ENCODE assay signal across 8 cellular contexts in the genomic region with DNA sequence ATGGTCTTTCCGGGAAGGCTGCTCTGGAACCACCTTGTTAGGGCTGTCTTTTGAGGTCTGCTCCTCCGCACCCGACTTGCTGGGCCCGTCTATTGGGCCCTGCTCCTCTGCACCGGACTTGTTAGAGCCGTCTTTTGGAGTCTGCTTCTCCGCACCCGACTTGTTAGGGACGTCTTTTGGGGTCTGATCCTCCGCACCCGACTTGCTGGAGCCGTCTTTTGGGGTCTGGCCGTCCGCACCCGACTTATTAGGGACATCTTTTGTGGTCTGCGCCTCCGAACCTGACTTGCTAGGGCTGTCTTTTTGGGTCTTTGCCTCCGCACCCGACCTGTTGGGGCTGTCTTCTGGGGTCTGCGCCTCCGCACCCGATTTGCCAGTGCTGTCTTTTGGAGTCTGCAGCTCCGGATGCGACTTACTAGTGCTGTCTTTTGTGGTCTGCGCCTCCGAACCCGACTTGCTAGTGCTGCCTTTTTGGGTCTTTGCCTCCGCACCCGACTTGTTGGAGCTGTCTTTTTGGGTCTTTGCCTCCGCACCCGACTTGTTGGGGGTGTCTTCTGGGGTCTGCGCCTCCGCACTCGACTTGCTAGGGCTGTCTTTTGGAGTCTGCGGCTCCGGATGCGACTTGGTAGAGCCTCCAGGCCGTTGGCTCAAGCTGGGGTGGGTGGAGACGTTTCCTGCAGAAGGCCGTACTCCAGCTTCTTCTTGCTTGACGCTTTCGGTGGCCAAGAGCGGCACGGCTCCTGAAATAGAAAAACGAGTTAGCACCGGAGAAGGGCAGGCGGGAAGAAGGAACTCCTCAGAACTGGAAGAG. TPM values are rescaled to one million over a fixed set of nuclear protein-coding genes. Genes with fewer than 3 reads are reported as not detected.
DNase-seq lines count a peak whose midpoint lies in the region; ATAC-seq and TF ChIP-seq lines count a peak whose summit lies in the region.

No MANE protein-coding gene starts in this region.

- peaks cover 54% of the 10 kb centered on the region for H3K36me3 Mint-ChIP-seq in activated naive CD4-positive, alpha-beta T cell treated with anti-CD3 and anti-CD28 coated beads, Interleukin-2, amount 10 ng/mL, durations not matched to agents 7 days and 5 days

- H3K27ac Mint-ChIP-seq in activated naive CD4-positive, alpha-beta T cell treated with anti-CD3 and anti-CD28 coated beads, Interleukin-2, amount 10 ng/mL, durations not matched to agents 7 days and 5 days = peak overlapping the region; percentile 99

- DNase-seq in GM13976 (ENCODE audit: low spot score) (peak; percentile 70), Panc1 (ENCODE audit: low read depth, low spot score) (no peak), heart left ventricle (peak; percentile 56 to 77 (median 62)), T1000 (lab: John Stamatoyannopoulos, UW) (no peak), DMS153 treated with DMSO at 0.1 percent for 48 hours (lab: John Stamatoyannopoulos, UW; ENCODE audit: unreplicated experiment) (no peak)
- peak; percentile 76 for DNase-seq in activated naive CD4-positive, alpha-beta T cell treated with anti-CD3 and anti-CD28 coated beads, Interleukin-2, amount 10 ng/mL, durations not matched to agents 7 days and 5 days

- BruUV-seq in Panc1 (replicated peaks; lab: Mats Ljungman, UMichigan) = TSS peak; percentile 91

- peak overlapping the region; percentile 83 to 88 for H3K4me3 ChIP-seq in Panc1 (ENCODE audit: low read depth in 2 of 2, low read length in 2 of 2)
- peak overlapping the region; percentile 45 to 88 (median 76) for H3K4me3 ChIP-seq in heart left ventricle
- peak overlapping the region; percentile 97 for H3K4me3 ChIP-seq in rectal smooth muscle tissue (ENCODE audit: low read length)

- H3K4me1 ChIP-seq in Panc1 (ENCODE audit: control insufficient read depth, insufficient read depth, low read length) (peaks cover 12% of the 10 kb centered on the region), heart left ventricle (peaks cover 2 to 57% (median 46%) of the 10 kb centered on the region in 12 donors), rectal smooth muscle tissue (ENCODE audit: control insufficient read depth, insufficient read depth, low read length) (peaks cover 23% of the 10 kb centered on the region)

- H3K36me3 ChIP-seq in Panc1 (ENCODE audit: control insufficient read depth, insufficient read depth, low read length) = peaks cover 8% of the 10 kb centered on the region
- peaks cover 0 to 45% (median 30%) of the 10 kb centered on the region in 9 donors for H3K36me3 ChIP-seq in heart left ventricle
- peaks cover 19% of the 10 kb centered on the region for H3K36me3 ChIP-seq in rectal smooth muscle tissue (ENCODE audit: control insufficient read depth, insufficient read depth, low read length)

- in situ Hi-C loops in GM13976 (cut with MboI; ENCODE audit: low sequenced_read_pairs, unreplicated experiment) = no loop called here
- in situ Hi-C loops in Panc1 (cut with HindIII; ENCODE audit: low pct_unique_long_range_greater_than_20kb, low sequenced_read_pairs) = no loop called here

- no peak for TF ChIP-seq POLR2A in heart left ventricle (IDR thresholded peaks at IDR 0.05)

- WGBS in heart left ventricle, 4 donors = 4 to 7% (median 5%) methylated on average over 39 to 47 of the region's 47 CpGs

- ATAC-seq in HG02852 (IDR thresholded peaks at IDR 0.05; ENCODE audit: unreplicated experiment) = peak; percentile 33
- ATAC-seq in Panc1 = peak; percentile 40
- peak; percentile 49 to 63 (median 52) for ATAC-seq in heart left ventricle

- H3K9me3 ChIP-seq in Panc1 (ENCODE audit: control insufficient read depth, insufficient read depth, low read depth, low read length) (no peaks in the 10 kb centered on the region), heart left ventricle (no peaks in the 10 kb centered on the region)

- peak overlapping the region; percentile 80 for H3K9ac ChIP-seq in rectal smooth muscle tissue (ENCODE audit: low read length)

- H3K27ac ChIP-seq in Panc1 (ENCODE audit: low read length) = peak overlapping the region; percentile 93
- H3K27ac ChIP-seq in heart left ventricle = peak overlapping the region; percentile 94 to 99 (median 98)
- H3K27ac ChIP-seq in rectal smooth muscle tissue (ENCODE audit: low read depth, low read length) = peak overlapping the region; percentile 99

- POLR2A ChIA-PET in Panc1 (lab: Charles Lee) = interaction anchor here (0.6 kb wide), 3 partner anchors 14 to 278 kb away, joined by 3 to 10 read pairs (median 4); no protein-coding TSS in a partner anchor

- peak overlapping the region; percentile 100 for H3K4me3 Mint-ChIP-seq in activated naive CD4-positive, alpha-beta T cell treated with anti-CD3 and anti-CD28 coated beads, Interleukin-2, amount 10 ng/mL, durations not matched to agents 7 days and 5 days

- peaks cover 10% of the 10 kb centered on the region for H3K27me3 Mint-ChIP-seq in activated naive CD4-positive, alpha-beta T cell treated with anti-CD3 and anti-CD28 coated beads, Interleukin-2, amount 10 ng/mL, durations not matched to agents 7 days and 5 days

- no peak for TF ChIP-seq CTCF in GM13976 (IDR thresholded peaks at IDR 0.05; ENCODE audit: borderline replicate concordance, control extremely low read depth, extremely low read depth, insufficient read depth, missing control alignments)
- TF ChIP-seq CTCF in Panc1 (IDR thresholded peaks at IDR 0.05) = no peak
- TF ChIP-seq CTCF in heart left ventricle (IDR thresholded peaks at IDR 0.05) = no peak

- H3K4me1 Mint-ChIP-seq in activated naive CD4-positive, alpha-beta T cell treated with anti-CD3 and anti-CD28 coated beads, Interleukin-2, amount 10 ng/mL, durations not matched to agents 7 days and 5 days = peaks cover 45% of the 10 kb centered on the region

- H3K9me3 Mint-ChIP-seq in activated naive CD4-positive, alpha-beta T cell treated with anti-CD3 and anti-CD28 coated beads, Interleukin-2, amount 10 ng/mL, durations not matched to agents 7 days and 5 days = no peaks in the 10 kb centered on the region

- CTCF ChIA-PET in Panc1 (lab: Charles Lee) = interaction anchor here (0.6 kb wide), 2 partner anchors 237 to 376 kb away, joined by 3 read pairs; no protein-coding TSS in a partner anchor
- CTCF ChIA-PET in activated naive CD4-positive, alpha-beta T cell treated with anti-CD3 and anti-CD28 coated beads, Interleukin-2, amount 10 ng/mL, durations not matched to agents 7 days and 5 days (lab: Charles Lee) = interaction anchor here (0.9 to 1.7 kb wide), 4 partner anchors 26 to 225 kb away, joined by 3 to 5 read pairs (median 4); a partner anchor contains a TSS

- intact Hi-C loops in Panc1 (cut with micrococcal nuclease; ENCODE audit: unreplicated experiment) = no loop called here
- intact Hi-C loops in heart left ventricle (cut with DNase I) = no loop called here

- no peaks in the 10 kb centered on the region for H3K27me3 ChIP-seq in Panc1 (ENCODE audit: control insufficient read depth, insufficient read depth, low read length)
- no peaks in the 10 kb centered on the region for H3K27me3 ChIP-seq in heart left ventricle
- no peaks in the 10 kb centered on the region for H3K27me3 ChIP-seq in rectal smooth muscle tissue (ENCODE audit: control insufficient read depth, insufficient read depth, low read length)

RNA-seq across cellular contexts. Expression of a gene that starts 0.6 kb away (rescaled TPM):
- total RNA-seq in Panc1 (2021; ENCODE audit: unreplicated experiment) (178 TPM), heart left ventricle (100 to 1,000 TPM in 2 of 9 donors, 10 to 100 TPM in 7; 70.7 to 130 (median 83.5) TPM)
- polyA plus RNA-seq in Panc1 (2012; ENCODE audit: insufficient read length) = 128 TPM
- 10 to 100 TPM; 15.5 to 57.3 TPM for polyA plus RNA-seq in heart left ventricle

RNA-seq across cellular contexts. Expression of a gene that starts 27.2 kb away (rescaled TPM):
- total RNA-seq in Panc1 (2021; ENCODE audit: unreplicated experiment) (50.9 TPM), heart left ventricle (10 to 100 TPM; 27.5 to 74.9 (median 50.9) TPM)
- polyA plus RNA-seq in Panc1 (2012; ENCODE audit: insufficient read length) = 45.0 TPM
- 10 to 100 TPM; 22.5 to 36.3 TPM for polyA plus RNA-seq in heart left ventricle

RNA-seq across cellular contexts. Expression of a gene that starts 27.4 kb away (rescaled TPM):
- total RNA-seq in Panc1 (2021; ENCODE audit: unreplicated experiment) = 14.8 TPM
- polyA plus RNA-seq in Panc1 (2012; ENCODE audit: insufficient read length) = 18.8 TPM
- 10 to 100 TPM in 4 of 9 donors, 1 to 10 TPM in 5; 6.0 to 18.0 (median 9.5) TPM for total RNA-seq in heart left ventricle
- polyA plus RNA-seq in heart left ventricle = 10 to 100 TPM; 10.2 to 12.5 TPM

Comparison
In these comparisons a context has a peak if more than half of its experiments do, and no peak if none do; other contexts are left out.
1. DNase-seq: peak in GM13976 (single experiment), activated naive CD4-positive, alpha-beta T cell treated with anti-CD3 and anti-CD28 coated beads, Interleukin-2, amount 10 ng/mL, durations not matched to agents 7 days and 5 days (single experiment) and heart left ventricle (5 of 5); none in Panc1 (single experiment), T1000 (single experiment) and DMS153 treated with DMSO at 0.1 percent for 48 hours (single experiment).
2. Peak in every context shown above with its lines, with median percentiles within 50 percentile points of each other: ATAC-seq, H3K27ac ChIP-seq and H3K4me3 ChIP-seq.